ENCODE assay signal across 8 cellular contexts in genomic region chr12:64673490-64674169, GRCh38.
DNase-seq lines count a peak whose midpoint lies in the region; ATAC-seq and TF ChIP-seq lines count a peak whose summit lies in the region.

No MANE protein-coding gene starts in this region.

- H3K9me3 Mint-ChIP-seq in T-helper 2 cell treated with Interferon-gamma antibody and Interleukin-4, amounts not matched to agents 5 μg/mL and 100 μg/mL, for 36 hours = no peaks in the 10 kb centered on the region

- H3K4me3 ChIP-seq in OCI-LY7 (ENCODE audit: low read depth, low read length, poor library complexity, severe bottlenecking) (no peak overlapping the region), stomach smooth muscle (ENCODE audit: low read length in 2 of 2) (peak overlapping the region; percentile 29 to 34)

- peaks cover 39% of the 10 kb centered on the region for H3K36me3 Mint-ChIP-seq in T-helper 2 cell treated with Interferon-gamma antibody and Interleukin-4, amounts not matched to agents 5 μg/mL and 100 μg/mL, for 36 hours (ENCODE audit: low read depth)

- in situ Hi-C loops in G401 (cut with HindIII; ENCODE audit: low sequenced_read_pairs) = no loop called here

- CTCF ChIA-PET in OCI-LY7 (lab: Charles Lee; ENCODE audit: unreplicated experiment) = no interaction called here
- CTCF ChIA-PET in GM10248 (lab: Yijun Ruan, JAX) = interaction anchor here (0.9 to 1.1 kb wide), 2 partner anchors 19 to 25 kb away, joined by 3 read pairs; no protein-coding TSS in a partner anchor

- peaks cover 93% of the 10 kb centered on the region for H3K79me2 ChIP-seq in OCI-LY7 (ENCODE audit: insufficient read depth, low read depth, low read length)

- no peaks in the 10 kb centered on the region for H3K27me3 ChIP-seq in stomach smooth muscle (ENCODE audit: control insufficient read depth in 1 of 2, insufficient read depth in 2 of 2, low read length in 2 of 2)

- H3K4me1 ChIP-seq in OCI-LY7 (ENCODE audit: insufficient read depth, low read length, poor library complexity, severe bottlenecking) = peaks cover 87% of the 10 kb centered on the region
- peaks cover 70% of the 10 kb centered on the region for H3K4me1 ChIP-seq in stomach smooth muscle (ENCODE audit: control insufficient read depth, insufficient read depth, low read length)

- H3K9me2 ChIP-seq in OCI-LY7 (ENCODE audit: insufficient read depth, low read length) = no peaks in the 10 kb centered on the region

- H3K27me3 Mint-ChIP-seq in T-helper 2 cell treated with Interferon-gamma antibody and Interleukin-4, amounts not matched to agents 5 μg/mL and 100 μg/mL, for 36 hours (ENCODE audit: low read depth) = no peaks in the 10 kb centered on the region

- no peak for DNase-seq in T-helper 2 cell treated with Interferon-gamma antibody and Interleukin-4, amounts not matched to agents 5 μg/mL and 100 μg/mL, for 36 hours (ENCODE audit: low spot score)
- DNase-seq in T-helper 2 cell = no peak
- DNase-seq in OCI-LY7 (ENCODE audit: low spot score) = peak; percentile 38
- peak; percentile 55 for DNase-seq in foreskin melanocyte
- DNase-seq in G401 (ENCODE audit: low spot score) = no peak
- no peak for DNase-seq in GM10248 (ENCODE audit: extremely low spot score)

- H3K36me3 ChIP-seq in OCI-LY7 (ENCODE audit: insufficient read depth, low read length) = no peaks in the 10 kb centered on the region
- H3K36me3 ChIP-seq in stomach smooth muscle (ENCODE audit: control insufficient read depth in 2 of 2, insufficient read depth in 2 of 2, low read length in 2 of 2) = no peaks in the 10 kb centered on the region

- peak overlapping the region; percentile 39 to 62 for H3K9ac ChIP-seq in stomach smooth muscle (ENCODE audit: low read length in 2 of 2)

- H2AFZ ChIP-seq in OCI-LY7 (ENCODE audit: low read length) = no peak overlapping the region

- H3K4me3 Mint-ChIP-seq in T-helper 2 cell treated with Interferon-gamma antibody and Interleukin-4, amounts not matched to agents 5 μg/mL and 100 μg/mL, for 36 hours = peak overlapping the region; percentile 83

- ATAC-seq in GM18907 (IDR thresholded peaks at IDR 0.05; ENCODE audit: unreplicated experiment) = no peak

- POLR2A ChIA-PET in OCI-LY7 (lab: Charles Lee) (interaction anchor here (0.5 to 1.4 kb wide), 9 partner anchors 8 to 64 kb away, joined by 3 to 7 read pairs (median 3); no protein-coding TSS in a partner anchor), GM10248 (lab: Yijun Ruan, JAX) (interaction anchor here (0.6 kb wide), 1 partner anchor 39 kb away, joined by 3 read pairs; no protein-coding TSS in a partner anchor)

- BruUV-seq in OCI-LY7 (replicated peaks; lab: Mats Ljungman, UMichigan) = no TSS peak

- no peaks in the 10 kb centered on the region for H3K9me3 ChIP-seq in OCI-LY7 (ENCODE audit: low read length)
- H3K9me3 ChIP-seq in stomach smooth muscle (ENCODE audit: control insufficient read depth in 2 of 2, low read length in 2 of 2) = no peaks in the 10 kb centered on the region

- H3K4me2 ChIP-seq in OCI-LY7 (ENCODE audit: low read length) = peak overlapping the region; percentile 53

- TF ChIP-seq CTCF in OCI-LY7 (conservative IDR thresholded peaks at IDR 0.05; ENCODE audit: low read length) (no peak), GM10248 (IDR thresholded peaks at IDR 0.05; ENCODE audit: control extremely low read depth, extremely low read depth, low read depth, missing control alignments) (no peak)

- peak overlapping the region; percentile 94 for H3K27ac Mint-ChIP-seq in T-helper 2 cell treated with Interferon-gamma antibody and Interleukin-4, amounts not matched to agents 5 μg/mL and 100 μg/mL, for 36 hours

- H4K20me1 ChIP-seq in OCI-LY7 (ENCODE audit: insufficient read depth, low read length) = peaks cover 27% of the 10 kb centered on the region

- peaks cover 82% of the 10 kb centered on the region for H3K4me1 Mint-ChIP-seq in T-helper 2 cell treated with Interferon-gamma antibody and Interleukin-4, amounts not matched to agents 5 μg/mL and 100 μg/mL, for 36 hours (ENCODE audit: low read depth)

- H3K27ac ChIP-seq in OCI-LY7 (ENCODE audit: low read depth, low read length, poor library complexity, severe bottlenecking) (peak overlapping the region; percentile 49), stomach smooth muscle (ENCODE audit: low read length) (peak overlapping the region; percentile 91)

- intact Hi-C loops in OCI-LY7 (cut with micrococcal nuclease; ENCODE audit: unreplicated experiment) = no loop called here

Comparison
In these comparisons a context has a peak if more than half of its experiments do, and no peak if none do; other contexts are left out.
1. DNase-seq: peak in OCI-LY7 (single experiment) and foreskin melanocyte (single experiment); none in T-helper 2 cell treated with Interferon-gamma antibody and Interleukin-4, amounts not matched to agents 5 μg/mL and 100 μg/mL, for 36 hours (single experiment), T-helper 2 cell (0 of 5), G401 (single experiment) and GM10248 (single experiment).